ENCODE assay signal across 22 cellular contexts in genomic region chr3:65778966-65779365, GRCh38.
A peak's percentile ranks its signal among the peaks of the same experiment; 100 is the strongest.
DNase-seq lines count a peak whose midpoint lies in the region; ATAC-seq and TF ChIP-seq lines count a peak whose summit lies in the region.
"Had no signal": no experiment of that assay in that cellular context is flagged by ENCODE, and none has a peak within 500 bp of the region (broad histone marks: within the 10 kb centered on the region; RNA-seq: fewer than 3 reads in every experiment).

No MANE protein-coding gene starts in this region.

- H3K27me3 Mint-ChIP-seq in HFFc6 (ENCODE audit: insufficient read depth) (peaks cover 2% of the 10 kb centered on the region), nephron (ENCODE audit: low read depth) (no peaks in the 10 kb centered on the region)
- H3K27me3 Mint-ChIP-seq in effector memory CD8-positive, alpha-beta T cell, result no peaks in the 10 kb centered on the region
- H3K27me3 Mint-ChIP-seq: activated CD4-positive, alpha-beta T cell treated with anti-CD3 and anti-CD28 coated beads, Interleukin-2, amount 10 ng/mL, durations not matched to agents 7 days and 5 days; stimulated activated naive B cell treated with anti-CD40 and anti-IgM and Interleukin-4, amounts not matched to agents 10 μg/mL and 1 μg/mL and 100 μg/mL, for 72 hours had no signal

- H3K4me3 ChIP-seq in astrocyte of the cerebellum (ENCODE audit: low read depth, low read length) (no peak overlapping the region), aorta (ENCODE audit: low read length in 2 of 2) (no peak overlapping the region)
- H3K4me3 ChIP-seq: adrenal gland, transverse colon had no signal

- DNase-seq in AG20443 (ENCODE audit: low spot score), result peak; percentile 17
- no peak for DNase-seq in HFFc6
- DNase-seq in astrocyte of the cerebellum (ENCODE audit: low read depth), result peak; percentile 22
- DNase-seq in amygdala (lab: John Stamatoyannopoulos, UW), result no peak
- no peak for DNase-seq in aorta
- DNase-seq in effector memory CD8-positive, alpha-beta T cell, result no peak
- DNase-seq: activated CD4-positive, alpha-beta T cell treated with anti-CD3 and anti-CD28 coated beads, Interleukin-2, amount 10 ng/mL, durations not matched to agents 7 days and 5 days; activated CD8-positive, alpha-beta memory T cell treated with anti-CD3 and anti-CD28 coated beads, Interleukin-2, amount 50 U/mL, for 4 hours; activated effector memory CD4-positive, alpha-beta T cell treated with Interleukin-2 at 50 U/mL for 16 hours; adrenal gland; endodermal cell; islet precursor cell; NCI-H1417; NCI-H2171; NCI-H748 treated with DMSO at 0.1 percent for 48 hours; right cardiac atrium; stimulated activated naive B cell treated with anti-CD40 and anti-IgM and Interleukin-4, amounts not matched to agents 10 μg/mL and 1 μg/mL and 100 μg/mL, for 72 hours; transverse colon had no signal

- H3K36me3 Mint-ChIP-seq in HFFc6 (ENCODE audit: low read depth), result no peaks in the 10 kb centered on the region
- no peaks in the 10 kb centered on the region for H3K36me3 Mint-ChIP-seq in nephron (ENCODE audit: low read depth)
- H3K36me3 Mint-ChIP-seq in effector memory CD8-positive, alpha-beta T cell (ENCODE audit: insufficient read depth), result no peaks in the 10 kb centered on the region
- H3K36me3 Mint-ChIP-seq: stimulated activated naive B cell treated with anti-CD40 and anti-IgM and Interleukin-4, amounts not matched to agents 10 μg/mL and 1 μg/mL and 100 μg/mL, for 72 hours had no signal

- no peaks in the 10 kb centered on the region for H3K36me3 ChIP-seq in aorta (ENCODE audit: control insufficient read depth in 1 of 2, insufficient read depth in 2 of 2, low read length in 1 of 2)
- H3K36me3 ChIP-seq: adrenal gland, neutrophil, transverse colon had no signal

- H3K4me3 Mint-ChIP-seq in HFFc6 (no peak overlapping the region), nephron (peak overlapping the region in 1 of 3 experiments; percentile 19)
- H3K4me3 Mint-ChIP-seq in effector memory CD8-positive, alpha-beta T cell, result no peak overlapping the region
- H3K4me3 Mint-ChIP-seq: activated CD4-positive, alpha-beta T cell treated with anti-CD3 and anti-CD28 coated beads, Interleukin-2, amount 10 ng/mL, durations not matched to agents 7 days and 5 days; endodermal cell; stimulated activated naive B cell treated with anti-CD40 and anti-IgM and Interleukin-4, amounts not matched to agents 10 μg/mL and 1 μg/mL and 100 μg/mL, for 72 hours had no signal

- TF ChIP-seq CTCF in HFFc6 (IDR thresholded peaks at IDR 0.05) (no peak), astrocyte of the cerebellum (IDR thresholded peaks at IDR 0.05; ENCODE audit: low read depth, low read length, missing control alignments) (no peak), nephron (IDR thresholded peaks at IDR 0.05; ENCODE audit: unreplicated experiment in 3 of 3) (no peak)

- no peaks in the 10 kb centered on the region for H3K4me1 ChIP-seq in aorta (ENCODE audit: control insufficient read depth in 1 of 2, insufficient read depth in 2 of 2, low read length in 2 of 2)

- intact Hi-C loops in aorta (cut with DNase I), result no loop called here

- WGBS in aorta, 2 donors, result 36 to 39% methylated on average over 2 of the region's 2 CpGs

- no peak for ATAC-seq in aorta (ENCODE audit: low FRiP score)
- no peak for ATAC-seq in GM19463 (IDR thresholded peaks at IDR 0.05; ENCODE audit: unreplicated experiment)
- no peak for ATAC-seq in effector memory CD8-positive, alpha-beta T cell (replicated peaks)
- ATAC-seq: HCT116; right cardiac atrium; stimulated activated naive B cell treated with anti-CD40 and anti-IgM and Interleukin-4, amounts not matched to agents 10 μg/mL and 1 μg/mL and 100 μg/mL, for 72 hours had no signal

- H3K27ac Mint-ChIP-seq in HFFc6 (peak overlapping the region; percentile 23; the same call in 1 of the 2 replicates), nephron (peak overlapping the region; percentile 5 to 61 (median 20))
- H3K27ac Mint-ChIP-seq in effector memory CD8-positive, alpha-beta T cell, result no peak overlapping the region
- H3K27ac Mint-ChIP-seq: activated CD4-positive, alpha-beta T cell treated with anti-CD3 and anti-CD28 coated beads, Interleukin-2, amount 10 ng/mL, durations not matched to agents 7 days and 5 days; stimulated activated naive B cell treated with anti-CD40 and anti-IgM and Interleukin-4, amounts not matched to agents 10 μg/mL and 1 μg/mL and 100 μg/mL, for 72 hours had no signal

- H3K27me3 ChIP-seq in aorta (ENCODE audit: control insufficient read depth in 1 of 2, insufficient read depth in 2 of 2, low read length in 1 of 2), result no peaks in the 10 kb centered on the region
- H3K27me3 ChIP-seq: adrenal gland, neutrophil, transverse colon had no signal

- H3K9me3 ChIP-seq in aorta (ENCODE audit: control insufficient read depth, low read length), result no peaks in the 10 kb centered on the region
- H3K9me3 ChIP-seq: adrenal gland, neutrophil, transverse colon had no signal

- no peak overlapping the region for H3K27ac ChIP-seq in aorta (ENCODE audit: low read depth in 1 of 2, low read length in 2 of 2)
- H3K27ac ChIP-seq: adrenal gland, neutrophil, transverse colon had no signal

- in situ Hi-C loops in astrocyte of the cerebellum (cut with HindIII; ENCODE audit: low sequenced_read_pairs), result no loop called here

- H3K9me3 Mint-ChIP-seq in HFFc6 (no peaks in the 10 kb centered on the region), nephron (no peaks in the 10 kb centered on the region)
- H3K9me3 Mint-ChIP-seq in effector memory CD8-positive, alpha-beta T cell, result peaks cover 0 to 6% of the 10 kb centered on the region in 2 donors
- H3K9me3 Mint-ChIP-seq: activated CD4-positive, alpha-beta T cell treated with anti-CD3 and anti-CD28 coated beads, Interleukin-2, amount 10 ng/mL, durations not matched to agents 7 days and 5 days; endodermal cell; stimulated activated naive B cell treated with anti-CD40 and anti-IgM and Interleukin-4, amounts not matched to agents 10 μg/mL and 1 μg/mL and 100 μg/mL, for 72 hours had no signal

- peaks cover 42% of the 10 kb centered on the region for H3K4me1 Mint-ChIP-seq in HFFc6 (ENCODE audit: low read depth)
- peaks cover 49% of the 10 kb centered on the region for H3K4me1 Mint-ChIP-seq in nephron
- H3K4me1 Mint-ChIP-seq in effector memory CD8-positive, alpha-beta T cell (ENCODE audit: low read depth in 2 of 2), result no peaks in the 10 kb centered on the region
- H3K4me1 Mint-ChIP-seq: activated CD4-positive, alpha-beta T cell treated with anti-CD3 and anti-CD28 coated beads, Interleukin-2, amount 10 ng/mL, durations not matched to agents 7 days and 5 days; stimulated activated naive B cell treated with anti-CD40 and anti-IgM and Interleukin-4, amounts not matched to agents 10 μg/mL and 1 μg/mL and 100 μg/mL, for 72 hours had no signal

Comparison
In these comparisons a context has a peak if more than half of its experiments do, and no peak if none do; other contexts are left out.
1. DNase-seq: peak in AG20443 (single experiment) and astrocyte of the cerebellum (single experiment); none in HFFc6 (single experiment), amygdala (0 of 56), aorta (0 of 2) and effector memory CD8-positive, alpha-beta T cell (0 of 3).
2. H3K27ac Mint-ChIP-seq: peak in HFFc6 (single experiment) and nephron (3 of 3); none in effector memory CD8-positive, alpha-beta T cell (0 of 2).